ENCODE assay signal across 17 cellular contexts in the genomic region with DNA sequence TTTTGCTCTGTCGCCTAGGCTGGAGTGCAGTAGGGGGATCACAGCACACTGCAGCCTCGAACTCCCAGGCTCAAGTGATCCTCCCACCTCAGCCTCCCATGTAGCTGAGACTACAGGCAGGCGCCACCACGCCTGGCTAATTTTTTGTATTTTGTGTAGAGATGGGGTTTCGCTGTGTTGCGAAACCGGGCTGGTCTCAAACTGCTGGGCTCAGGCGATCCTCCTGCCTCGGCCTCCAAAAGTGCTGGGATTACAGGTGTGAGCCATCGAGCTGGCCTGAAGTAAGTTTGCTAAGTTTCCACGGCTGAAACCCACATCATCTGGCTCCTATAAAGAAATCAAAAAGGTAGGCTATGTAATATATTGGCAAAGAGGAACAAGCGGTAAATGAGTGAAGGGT. TPM values are rescaled to one million over a fixed set of nuclear protein-coding genes. Genes with fewer than 3 reads are reported as not detected.
DNase-seq lines count a peak whose midpoint lies in the region; ATAC-seq, FAIRE-seq and TF ChIP-seq lines count a peak whose summit lies in the region.
"Had no signal": no experiment of that assay in that cellular context is flagged by ENCODE, and none has a peak within 500 bp of the region (broad histone marks: within the 10 kb centered on the region; RNA-seq: fewer than 3 reads in every experiment).

No MANE protein-coding gene starts in this region.

- 89% methylated on average over 12 of the region's 12 CpGs for WGBS in SK-N-SH (ENCODE audit: low lambda C conversion rate)

- intact Hi-C loops in colonic mucosa (cut with DNase I), result loop anchor here (5.0 kb wide), 1 partner anchor 435 kb away; no protein-coding TSS in a partner anchor

- peaks cover 26% of the 10 kb centered on the region for H3K4me1 Mint-ChIP-seq in activated CD4-positive, alpha-beta T cell treated with anti-CD3 and anti-CD28 coated beads, Interleukin-2, amount 10 ng/mL, durations not matched to agents 7 days and 5 days
- H3K4me1 Mint-ChIP-seq in GM23338 (peaks cover 11% of the 10 kb centered on the region), astrocyte (ENCODE audit: low read depth, unreplicated experiment) (no peaks in the 10 kb centered on the region), neural progenitor cell (peaks cover 19% of the 10 kb centered on the region)

- peaks cover 15% of the 10 kb centered on the region for H4K20me1 ChIP-seq in GM23338 (replicated peaks; ENCODE audit: insufficient read depth)
- H4K20me1 ChIP-seq in astrocyte (ENCODE audit: insufficient read depth, low read length), result no peaks in the 10 kb centered on the region
- H4K20me1 ChIP-seq in neural progenitor cell (ENCODE audit: low read depth), result peaks cover 25% of the 10 kb centered on the region
- H4K20me1 ChIP-seq in SK-N-SH (ENCODE audit: insufficient read depth), result no peaks in the 10 kb centered on the region

- H3K4me3 ChIP-seq in GM23338 (no peak overlapping the region), astrocyte (ENCODE audit: insufficient read depth, low read depth, low read length) (no peak overlapping the region), neural progenitor cell (no peak overlapping the region), SK-N-SH (ENCODE audit: low read depth in 2 of 2, low read length in 1 of 2) (no peak overlapping the region), colonic mucosa (no peak overlapping the region)

- CTCF ChIA-PET in activated CD4-positive, alpha-beta T cell treated with anti-CD3 and anti-CD28 coated beads, Interleukin-2, amount 10 ng/mL, durations not matched to agents 7 days and 5 days (lab: Charles Lee), result interaction anchor here (0.8 to 1.6 kb wide), 2 partner anchors 53 to 351 kb away, joined by 3 to 4 read pairs; no protein-coding TSS in a partner anchor
- CTCF ChIA-PET in SK-N-SH (lab: Yijun Ruan, JAX), result interaction anchor here (0.9 to 3.3 kb wide), 5 partner anchors 12 to 436 kb away, joined by 3 to 27 read pairs (median 12); no protein-coding TSS in a partner anchor

- TF ChIP-seq POLR2A in GM12891 (IDR thresholded peaks at IDR 0.05; ENCODE audit: low read depth, low read length), result no peak

- no peak for TF ChIP-seq RAD21 in SK-N-SH (IDR thresholded peaks at IDR 0.05; ENCODE audit: low read length)

- H3K4me2 ChIP-seq in GM23338, result no peak overlapping the region
- H3K4me2 ChIP-seq in astrocyte (ENCODE audit: low read length), result no peak overlapping the region
- no peak overlapping the region for H3K4me2 ChIP-seq in neural progenitor cell
- no peak overlapping the region for H3K4me2 ChIP-seq in SK-N-SH

- no peak overlapping the region for H2AFZ ChIP-seq in GM23338
- H2AFZ ChIP-seq in astrocyte (ENCODE audit: low read depth, low read length), result no peak overlapping the region
- no peak overlapping the region for H2AFZ ChIP-seq in neural progenitor cell (replicated peaks)
- H2AFZ ChIP-seq in SK-N-SH (ENCODE audit: low read depth), result no peak overlapping the region

- H3K79me2 ChIP-seq in GM23338 (replicated peaks; ENCODE audit: insufficient read depth) (peaks cover 30% of the 10 kb centered on the region), astrocyte (ENCODE audit: insufficient read depth, low read length) (no peaks in the 10 kb centered on the region), neural progenitor cell (ENCODE audit: low read depth) (peaks cover 29% of the 10 kb centered on the region), SK-N-SH (ENCODE audit: insufficient read depth) (no peaks in the 10 kb centered on the region)

- H3K9me3 Mint-ChIP-seq in activated CD4-positive, alpha-beta T cell treated with anti-CD3 and anti-CD28 coated beads, Interleukin-2, amount 10 ng/mL, durations not matched to agents 7 days and 5 days, result no peaks in the 10 kb centered on the region
- H3K9me3 Mint-ChIP-seq in GM23338 (peaks cover 3% of the 10 kb centered on the region; the same call in 2 of the 3 replicates), astrocyte (ENCODE audit: unreplicated experiment) (no peaks in the 10 kb centered on the region), neural progenitor cell (no peaks in the 10 kb centered on the region)
- H3K9me3 Mint-ChIP-seq: HFFc6 had no signal

- peaks cover 14% of the 10 kb centered on the region for H3K4me1 ChIP-seq in GM23338 (ENCODE audit: insufficient read depth)
- peaks cover 19% of the 10 kb centered on the region for H3K4me1 ChIP-seq in astrocyte (ENCODE audit: insufficient read depth, low read length)
- peaks cover 18% of the 10 kb centered on the region for H3K4me1 ChIP-seq in neural progenitor cell
- H3K4me1 ChIP-seq in SK-N-SH (ENCODE audit: control insufficient read depth in 1 of 2, insufficient read depth in 2 of 2, low read depth in 1 of 2, low read length in 1 of 2), result peaks cover 13 to 14% of the 10 kb centered on the region in 2 experiments; a peak in 3 of 4 replicates
- H3K4me1 ChIP-seq in colonic mucosa, result no peaks in the 10 kb centered on the region

- no peak for FAIRE-seq in astrocyte (lab: Jason Lieb, UNC)
- no peak for FAIRE-seq in GM12891 (lab: Jason Lieb, UNC)
- FAIRE-seq: A549 had no signal

- H3K27ac ChIP-seq in GM23338 (ENCODE audit: low read depth) (no peak overlapping the region), astrocyte (ENCODE audit: low read depth, low read length) (no peak overlapping the region), neural progenitor cell (no peak overlapping the region), SK-N-SH (ENCODE audit: low read depth in 2 of 2, low read length in 1 of 2) (no peak overlapping the region), colonic mucosa (no peak overlapping the region)
- H3K27ac ChIP-seq: A549, upper lobe of right lung had no signal

- TF ChIP-seq CTCF in GM23338 (conservative IDR thresholded peaks at IDR 0.05; ENCODE audit: low read depth in 2 of 2), result no peak
- no peak for TF ChIP-seq CTCF in astrocyte (IDR thresholded peaks at IDR 0.05; ENCODE audit: insufficient read depth, low read depth, low read length)
- no peak for TF ChIP-seq CTCF in neural progenitor cell (IDR thresholded peaks at IDR 0.05)
- TF ChIP-seq CTCF in SK-N-SH (IDR thresholded peaks at IDR 0.05), result no peak
- TF ChIP-seq CTCF in colonic mucosa (IDR thresholded peaks at IDR 0.05), result no peak

- H3K27ac Mint-ChIP-seq in activated CD4-positive, alpha-beta T cell treated with anti-CD3 and anti-CD28 coated beads, Interleukin-2, amount 10 ng/mL, durations not matched to agents 7 days and 5 days, result no peak overlapping the region
- H3K27ac Mint-ChIP-seq in GM23338, result no peak overlapping the region
- peak overlapping the region; percentile 58 for H3K27ac Mint-ChIP-seq in astrocyte (ENCODE audit: unreplicated experiment)
- no peak overlapping the region for H3K27ac Mint-ChIP-seq in neural progenitor cell
- H3K27ac Mint-ChIP-seq: CD14-positive monocyte, HFFc6 had no signal

- H3K36me3 ChIP-seq in GM23338 (ENCODE audit: insufficient read depth), result no peaks in the 10 kb centered on the region; the same call in 1 of the 2 replicates
- H3K36me3 ChIP-seq in astrocyte (ENCODE audit: insufficient read depth, low read length), result no peaks in the 10 kb centered on the region
- no peaks in the 10 kb centered on the region for H3K36me3 ChIP-seq in neural progenitor cell
- no peaks in the 10 kb centered on the region for H3K36me3 ChIP-seq in SK-N-SH (replicated peaks in 1 of 2; ENCODE audit: control insufficient read depth in 1 of 2, insufficient read depth in 2 of 2, low read length in 1 of 2)
- no peaks in the 10 kb centered on the region for H3K36me3 ChIP-seq in colonic mucosa
- H3K36me3 ChIP-seq: upper lobe of right lung had no signal

- H3K27me3 Mint-ChIP-seq in activated CD4-positive, alpha-beta T cell treated with anti-CD3 and anti-CD28 coated beads, Interleukin-2, amount 10 ng/mL, durations not matched to agents 7 days and 5 days, result peaks cover 13% of the 10 kb centered on the region
- H3K27me3 Mint-ChIP-seq in GM23338 (ENCODE audit: insufficient read depth, low read depth, poor library complexity), result peaks cover 4% of the 10 kb centered on the region
- peaks cover 11% of the 10 kb centered on the region for H3K27me3 Mint-ChIP-seq in astrocyte (ENCODE audit: low read depth, unreplicated experiment)
- peaks cover 3% of the 10 kb centered on the region for H3K27me3 Mint-ChIP-seq in neural progenitor cell (ENCODE audit: insufficient read depth, low read depth)

- ATAC-seq in GM23338, result no peak
- ATAC-seq: A549, upper lobe of right lung had no signal

- DNase-seq in activated CD4-positive, alpha-beta T cell treated with anti-CD3 and anti-CD28 coated beads, Interleukin-2, amount 10 ng/mL, durations not matched to agents 7 days and 5 days, result no peak
- no peak for DNase-seq in activated CD4-positive, alpha-beta T cell treated with anti-CD3 and anti-CD28 coated beads, Interleukin-2, amount 50 U/mL, for 48 hours
- DNase-seq in GM23338 (ENCODE audit: low spot score) (no peak), astrocyte (ENCODE audit: low read depth) (no peak), neural progenitor cell (ENCODE audit: low spot score) (no peak), GM12891 (ENCODE audit: insufficient read length, low spot score) (no peak), SK-N-SH (no peak), colonic mucosa (no peak)
- DNase-seq: central memory CD4-positive, alpha-beta T cell; effector CD8-positive, alpha-beta T cell; head of caudate nucleus; HFFc6; NCI-H226; stimulated activated naive CD4-positive, alpha-beta T cell; upper lobe of right lung had no signal

- H3K9me3 ChIP-seq in astrocyte (ENCODE audit: insufficient read depth, low read depth, low read length), result no peaks in the 10 kb centered on the region
- H3K9me3 ChIP-seq in neural progenitor cell (ENCODE audit: low read depth), result no peaks in the 10 kb centered on the region
- H3K9me3 ChIP-seq in SK-N-SH, result no peaks in the 10 kb centered on the region
- no peaks in the 10 kb centered on the region for H3K9me3 ChIP-seq in colonic mucosa
- H3K9me3 ChIP-seq: A549, upper lobe of right lung had no signal

- H3K27me3 ChIP-seq in GM23338 (ENCODE audit: insufficient read depth) (no peaks in the 10 kb centered on the region), astrocyte (ENCODE audit: insufficient read depth, low read length) (peaks cover 34% of the 10 kb centered on the region), neural progenitor cell (peaks cover 10% of the 10 kb centered on the region), SK-N-SH (ENCODE audit: insufficient read depth) (peaks cover 15% of the 10 kb centered on the region), colonic mucosa (no peaks in the 10 kb centered on the region)
- H3K27me3 ChIP-seq: upper lobe of right lung had no signal

- peaks cover 17% of the 10 kb centered on the region for H3K36me3 Mint-ChIP-seq in activated CD4-positive, alpha-beta T cell treated with anti-CD3 and anti-CD28 coated beads, Interleukin-2, amount 10 ng/mL, durations not matched to agents 7 days and 5 days (ENCODE audit: low read depth)
- peaks cover 28% of the 10 kb centered on the region for H3K36me3 Mint-ChIP-seq in GM23338 (ENCODE audit: low read depth)
- no peaks in the 10 kb centered on the region for H3K36me3 Mint-ChIP-seq in astrocyte (ENCODE audit: low read depth, unreplicated experiment)
- no peaks in the 10 kb centered on the region for H3K36me3 Mint-ChIP-seq in neural progenitor cell

- POLR2A ChIA-PET in activated CD4-positive, alpha-beta T cell treated with anti-CD3 and anti-CD28 coated beads, Interleukin-2, amount 10 ng/mL, durations not matched to agents 7 days and 5 days (lab: Charles Lee), result no interaction called here
- POLR2A ChIA-PET in SK-N-SH (lab: Yijun Ruan, JAX), result no interaction called here

- H3K9me2 ChIP-seq in GM23338 (ENCODE audit: insufficient read depth), result no peaks in the 10 kb centered on the region
- no peaks in the 10 kb centered on the region for H3K9me2 ChIP-seq in SK-N-SH

- H3F3A ChIP-seq in GM23338 (replicated peaks; ENCODE audit: low read depth) (no peaks in the 10 kb centered on the region), neural progenitor cell (ENCODE audit: low read depth) (peaks cover 11% of the 10 kb centered on the region), SK-N-SH (replicated peaks; ENCODE audit: insufficient read depth) (peaks cover 25% of the 10 kb centered on the region)

- H3K9ac ChIP-seq in astrocyte (ENCODE audit: low read length) (no peak overlapping the region), neural progenitor cell (no peak overlapping the region), SK-N-SH (no peak overlapping the region), colonic mucosa (ENCODE audit: low read depth in 2 of 2, low read length in 2 of 2) (no peak overlapping the region)

- TF ChIP-seq EP300 in SK-N-SH (IDR thresholded peaks at IDR 0.05; ENCODE audit: borderline replicate concordance in 1 of 2, low read depth in 1 of 2, low read length in 1 of 2), result no peak

- H3K4me3 Mint-ChIP-seq in activated CD4-positive, alpha-beta T cell treated with anti-CD3 and anti-CD28 coated beads, Interleukin-2, amount 10 ng/mL, durations not matched to agents 7 days and 5 days, result peak overlapping the region; percentile 33
- H3K4me3 Mint-ChIP-seq in GM23338 (peak overlapping the region; percentile 38; the same call in 1 of the 3 replicates), astrocyte (ENCODE audit: unreplicated experiment) (peak overlapping the region; percentile 29), neural progenitor cell (peak overlapping the region; percentile 73)
- H3K4me3 Mint-ChIP-seq: HFFc6 had no signal

RNA-seq across cellular contexts. Expression of a gene that starts 1.4 kb away (rescaled TPM):
- 10 to 100 TPM; 16.9 to 18.1 TPM for total RNA-seq in activated CD4-positive, alpha-beta T cell treated with anti-CD3 and anti-CD28 coated beads, Interleukin-2, amount 10 ng/mL, durations not matched to agents 7 days and 5 days
- 32.4 and 33.8 TPM in 2 replicates for total RNA-seq in GM23338 (2014; rRNA removed; shearing (Covaris generic))
- polyA plus RNA-seq in GM23338 (2016; fragmentation: Nextera tagmentation; extraction: Ambion mirVana) (26.7 and 28.7 TPM in 2 replicates), SK-N-SH (2012; rRNA removed) (3.1 and 3.8 TPM in 2 replicates)
- total RNA-seq in astrocyte (12.5 and 12.9 TPM in 2 replicates), neural progenitor cell (ENCODE audit: low replicate concordance) (8.0 and 8.2 TPM in 2 replicates), colonic mucosa (10 to 100 TPM; 23.9 to 32.2 TPM)
- polyA plus RNA-seq in GM12891 (2012; ENCODE audit: low read depth, missing spikeins), result 13.1 TPM
- polyA plus RNA-seq in SK-N-SH (2012; cell fraction: cytosol; rRNA removed), result 3.4 TPM in 2 replicates
- polyA plus RNA-seq in SK-N-SH (2012; cell fraction: nucleus; rRNA removed), result 6.3 and 7.0 TPM in 2 replicates
